Comparison of ENCODE assay signal across 15 cellular contexts in genomic region chr1:235297579-235297978, GRCh38. TPM values are rescaled to one million over a fixed set of nuclear protein-coding genes. Genes with fewer than 3 reads are reported as not detected.
DNase-seq lines count a peak whose midpoint lies in the region; ATAC-seq and TF ChIP-seq lines count a peak whose summit lies in the region.
"Had no signal": no experiment of that assay in that cellular context is flagged by ENCODE, and none has a peak within 500 bp of the region (broad histone marks: within the 10 kb centered on the region; RNA-seq: fewer than 3 reads in every experiment).

No MANE protein-coding gene starts in this region.

- intact Hi-C loops in activated CD4-positive, alpha-beta memory T cell treated with anti-CD3 and anti-CD28 coated beads for 36 hours (cut with micrococcal nuclease) = loop anchor here (1.0 kb wide), 2 partner anchors 8 to 31 kb away; partner anchors contain the start of genes ARID4B and GGPS1
- intact Hi-C loops in ovary (cut with DNase I) = no loop called here

- peak overlapping the region; percentile 79 for H3K27ac Mint-ChIP-seq in activated CD4-positive, alpha-beta memory T cell treated with anti-CD3 and anti-CD28 coated beads for 36 hours
- H3K27ac Mint-ChIP-seq in immature natural killer cell = peak overlapping the region; percentile 86 to 96 (median 92)

- peak overlapping the region; percentile 68 for H3K4me2 ChIP-seq in DND-41 (ENCODE audit: insufficient read depth, low read length)

- peaks cover 4% of the 10 kb centered on the region for H3K9me3 Mint-ChIP-seq in activated CD4-positive, alpha-beta memory T cell treated with anti-CD3 and anti-CD28 coated beads for 36 hours
- H3K9me3 Mint-ChIP-seq in immature natural killer cell = peaks cover 0 to 3% (median 0%) of the 10 kb centered on the region in 6 donors

- H4K20me1 ChIP-seq in DND-41 (ENCODE audit: insufficient read depth, low read length) = no peaks in the 10 kb centered on the region; the same call in 1 of the 2 replicates

- peaks cover 95% of the 10 kb centered on the region for H3K79me2 ChIP-seq in DND-41 (ENCODE audit: insufficient read depth, low read length)

- H3K27ac ChIP-seq in DND-41 (ENCODE audit: low read length) (peak overlapping the region; percentile 93), ovary (no peak overlapping the region)
- H3K27ac ChIP-seq: colonic mucosa had no signal

- H3K36me3 Mint-ChIP-seq in activated CD4-positive, alpha-beta memory T cell treated with anti-CD3 and anti-CD28 coated beads for 36 hours = peaks cover 3% of the 10 kb centered on the region
- H3K36me3 Mint-ChIP-seq in immature natural killer cell = no peaks in the 10 kb centered on the region

- H3K4me1 ChIP-seq in DND-41 (ENCODE audit: insufficient read depth, low read length) (peaks cover 82% of the 10 kb centered on the region), ovary (ENCODE audit: insufficient read depth) (peaks cover 4% of the 10 kb centered on the region)
- H3K4me1 ChIP-seq: colonic mucosa had no signal

- peaks cover 11% of the 10 kb centered on the region for H3K9me3 ChIP-seq in DND-41 (ENCODE audit: insufficient read depth, low read length, severe bottlenecking)
- H3K9me3 ChIP-seq in ovary = no peaks in the 10 kb centered on the region
- H3K9me3 ChIP-seq: colonic mucosa had no signal

- POLR2A ChIA-PET in activated CD4-positive, alpha-beta memory T cell treated with anti-CD3 and anti-CD28 coated beads for 36 hours (lab: Charles Lee) = no interaction called here

- H3K27me3 ChIP-seq in DND-41 (ENCODE audit: insufficient read depth, low read length, poor library complexity) = no peaks in the 10 kb centered on the region
- no peaks in the 10 kb centered on the region for H3K27me3 ChIP-seq in ovary
- H3K27me3 ChIP-seq: colonic mucosa had no signal

- H3K4me3 ChIP-seq in DND-41 (ENCODE audit: low read depth in 1 of 2, low read length in 2 of 2) (peak overlapping the region; percentile 2 to 47; a peak in 3 of 4 replicates), ovary (no peak overlapping the region)
- H3K4me3 ChIP-seq: colonic mucosa had no signal

- no peaks in the 10 kb centered on the region for H3K27me3 Mint-ChIP-seq in activated CD4-positive, alpha-beta memory T cell treated with anti-CD3 and anti-CD28 coated beads for 36 hours
- peaks cover 3 to 9% (median 5%) of the 10 kb centered on the region in 3 donors for H3K27me3 Mint-ChIP-seq in immature natural killer cell (ENCODE audit: low read depth in 3 of 3)

- H3K9ac ChIP-seq in DND-41 (ENCODE audit: low read depth, low read length) = peak overlapping the region; percentile 56

- peak overlapping the region; percentile 12; the same call in 1 of the 2 replicates for H2AFZ ChIP-seq in DND-41 (ENCODE audit: low read depth, low read length)

- H3K36me3 ChIP-seq in DND-41 (ENCODE audit: insufficient read depth, low read length) (0 out of 2 replicates have a peak, but pooled peaks cover 3% of the 10 kb centered on the region), ovary (no peaks in the 10 kb centered on the region)
- H3K36me3 ChIP-seq: colonic mucosa had no signal

- TF ChIP-seq POLR2A in ovary (IDR thresholded peaks at IDR 0.05) = no peak

- WGBS in ovary, 3 donors = 73 to 75% (median 75%) methylated on average over 3 of the region's 3 CpGs

- TF ChIP-seq CTCF in DND-41 (IDR thresholded peaks at IDR 0.05; ENCODE audit: borderline replicate concordance, extremely low read depth, low read length, poor library complexity, severe bottlenecking) = no peak
- no peak for TF ChIP-seq CTCF in ovary (IDR thresholded peaks at IDR 0.05)

- H3K4me3 Mint-ChIP-seq in activated CD4-positive, alpha-beta memory T cell treated with anti-CD3 and anti-CD28 coated beads for 36 hours = peak overlapping the region; percentile 66
- H3K4me3 Mint-ChIP-seq in immature natural killer cell = peak overlapping the region; percentile 52 to 84 (median 67)

- peaks cover 53% of the 10 kb centered on the region for H3K4me1 Mint-ChIP-seq in activated CD4-positive, alpha-beta memory T cell treated with anti-CD3 and anti-CD28 coated beads for 36 hours (ENCODE audit: low read depth)
- peaks cover 60 to 67% of the 10 kb centered on the region in 2 donors for H3K4me1 Mint-ChIP-seq in immature natural killer cell

- ATAC-seq in DND-41 (ENCODE audit: insufficient read depth, low read depth) (peak; percentile 87), HG02623 (IDR thresholded peaks at IDR 0.05; ENCODE audit: unreplicated experiment) (peak; percentile 52), HG03045 (IDR thresholded peaks at IDR 0.05; ENCODE audit: unreplicated experiment) (no peak)
- ATAC-seq: HCT116, Panc1 had no signal

- DNase-seq in DND-41 (no peak), immature natural killer cell (peak; percentile 77 to 80 (median 78)), ovary (no peak), NOMO-1 treated with dmso at 0.1 percent for 144 hours (lab: John Stamatoyannopoulos, UW; ENCODE audit: unreplicated experiment) (no peak), NCI-H69 (lab: John Stamatoyannopoulos, UW) (no peak)
- DNase-seq in activated CD4-positive, alpha-beta memory T cell treated with anti-CD3 and anti-CD28 coated beads for 36 hours = no peak
- DNase-seq: activated CD4-positive, alpha-beta T cell treated with anti-CD3 and anti-CD28 coated beads, Interleukin-2, amount 50 U/mL, for 4 hours; colonic mucosa; head of caudate nucleus; midbrain; NCI-H1694 had no signal

- no peak for TF ChIP-seq EP300 in ovary (IDR thresholded peaks at IDR 0.05)

- CTCF ChIA-PET in activated CD4-positive, alpha-beta memory T cell treated with anti-CD3 and anti-CD28 coated beads for 36 hours (lab: Charles Lee) = no interaction called here

RNA-seq across cellular contexts. Expression of gene ARID4B, which starts 30.4 kb away (rescaled TPM):
- 10 to 100 TPM; 41.3 to 44.8 TPM for total RNA-seq in activated CD4-positive, alpha-beta memory T cell treated with anti-CD3 and anti-CD28 coated beads for 36 hours
- polyA plus RNA-seq in immature natural killer cell (10 to 100 TPM; 28.3 to 77.9 (median 34.2) TPM), ovary (10 to 100 TPM; 19.6 to 22.5 TPM)
- 10 to 100 TPM; 35.4 to 52.0 (median 44.6) TPM for total RNA-seq in ovary

RNA-seq across cellular contexts. Expression of gene GGPS1, which starts 30.8 kb away (rescaled TPM):
- 10 to 100 TPM; 36.1 to 37.5 TPM for total RNA-seq in activated CD4-positive, alpha-beta memory T cell treated with anti-CD3 and anti-CD28 coated beads for 36 hours
- polyA plus RNA-seq in immature natural killer cell (10 to 100 TPM; 38.8 to 60.1 (median 50.5) TPM), ovary (10 to 100 TPM; 21.1 to 31.8 TPM)
- 10 to 100 TPM; 15.3 to 42.4 (median 31.7) TPM for total RNA-seq in ovary

Comparison
In these comparisons a context has a peak if more than half of its experiments do, and no peak if none do; other contexts are left out.
1. DNase-seq: peak in immature natural killer cell (3 of 3); none in DND-41 (single experiment), activated CD4-positive, alpha-beta memory T cell treated with anti-CD3 and anti-CD28 coated beads for 36 hours (single experiment), ovary (0 of 5), NOMO-1 treated with dmso at 0.1 percent for 144 hours (single experiment) and NCI-H69 (single experiment).